ENCODE assay signal across 20 cellular contexts in the genomic region with DNA sequence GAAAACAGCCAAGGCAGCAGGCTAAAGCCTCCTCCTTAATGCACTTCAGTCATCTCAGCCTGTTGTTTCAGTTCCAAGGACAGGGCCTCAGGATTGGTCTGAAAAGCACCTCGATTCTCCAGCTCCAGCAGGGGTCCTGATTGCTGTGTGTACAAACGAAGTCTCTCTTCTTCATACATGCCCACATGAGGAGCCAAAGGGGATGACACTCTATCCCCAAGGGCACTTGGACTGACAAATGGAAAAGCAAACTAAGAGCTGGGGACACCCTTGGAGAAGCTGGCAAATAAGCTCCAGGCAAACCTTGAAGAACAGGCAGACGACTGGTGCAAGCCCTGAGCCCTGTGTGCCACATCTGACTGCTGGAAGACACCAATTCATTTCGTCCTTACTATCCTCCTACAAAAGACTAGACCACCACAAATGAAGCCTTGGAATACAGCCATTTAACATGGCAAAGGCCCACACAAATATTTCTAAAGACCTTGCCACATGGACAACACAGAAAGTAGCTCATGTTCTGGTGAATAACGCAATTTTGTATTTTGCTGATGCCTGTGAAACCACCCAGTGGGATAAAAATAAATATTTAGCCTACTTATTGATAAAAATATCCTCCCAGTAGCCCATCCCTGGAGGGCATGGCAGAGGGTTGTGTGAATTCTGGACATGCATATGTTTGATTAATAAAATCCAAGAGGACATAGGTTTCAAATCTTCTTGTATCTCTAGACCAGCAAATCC.
DNase-seq lines count a peak whose midpoint lies in the region; ATAC-seq and TF ChIP-seq lines count a peak whose summit lies in the region.
"Had no signal": no experiment of that assay in that cellular context is flagged by ENCODE, and none has a peak within 500 bp of the region (broad histone marks: within the 10 kb centered on the region; RNA-seq: fewer than 3 reads in every experiment).

No MANE protein-coding gene starts in this region.

- H3K14ac ChIP-seq in IMR-90 (replicated peaks; ENCODE audit: low read depth, low read length) = 0 out of 2 replicates have a peak overlapping the region, but pooled peaks have one; percentile 19

- no peak overlapping the region for H3K18ac ChIP-seq in IMR-90 (ENCODE audit: low read depth, low read length)

- no peak for TF ChIP-seq POLR2A in IMR-90 (IDR thresholded peaks at IDR 0.05; ENCODE audit: low read depth, low read length)
- no peak for TF ChIP-seq POLR2A in sigmoid colon (IDR thresholded peaks at IDR 0.05)

- H3K27me3 Mint-ChIP-seq in activated CD8-positive, alpha-beta T cell treated with anti-CD3 and anti-CD28 coated beads for 36 hours = no peaks in the 10 kb centered on the region
- peaks cover 3 to 5% of the 10 kb centered on the region in 2 donors for H3K27me3 Mint-ChIP-seq in stimulated activated naive B cell treated with anti-CD40 and anti-IgM and Interleukin-4, amounts not matched to agents 10 μg/mL and 1 μg/mL and 100 μg/mL, for 72 hours
- H3K27me3 Mint-ChIP-seq in activated T-cell treated with anti-CD3 and anti-CD28 coated beads, Interleukin-2, amount 50 U/mL, for 4 hours (ENCODE audit: low read depth) = peaks cover 5% of the 10 kb centered on the region

- ATAC-seq in IMR-90 (ENCODE audit: low read depth) (no peak), HG03354 (IDR thresholded peaks at IDR 0.05; ENCODE audit: poor library complexity, severe bottlenecking, unreplicated experiment) (no peak)
- no peak for ATAC-seq in activated CD8-positive, alpha-beta T cell treated with anti-CD3 and anti-CD28 coated beads for 36 hours
- ATAC-seq in stimulated activated naive B cell treated with anti-CD40 and anti-IgM and Interleukin-4, amounts not matched to agents 10 μg/mL and 1 μg/mL and 100 μg/mL, for 72 hours (replicated peaks) = no peak
- ATAC-seq in activated T-cell treated with anti-CD3 and anti-CD28 coated beads, Interleukin-2, amount 50 U/mL, for 4 hours = no peak
- ATAC-seq: activated naive CD8-positive, alpha-beta T cell treated with anti-CD3 and anti-CD28 coated beads, Interleukin-2, amount 50 U/mL, for 24 hours had no signal

- no peak overlapping the region for H4K5ac ChIP-seq in IMR-90 (ENCODE audit: low read depth, low read length)

- no peak overlapping the region for H2BK5ac ChIP-seq in IMR-90 (ENCODE audit: low read depth, low read length, poor library complexity, severe bottlenecking)

- H2AK5ac ChIP-seq in IMR-90 (ENCODE audit: low read depth, low read length) = no peak overlapping the region

- H2BK15ac ChIP-seq in IMR-90 (ENCODE audit: low read depth, low read length) = no peak overlapping the region

- H4K8ac ChIP-seq in IMR-90 (ENCODE audit: low read depth in 2 of 2, low read length in 2 of 2) = no peak overlapping the region

- H3K9me3 ChIP-seq in IMR-90 (ENCODE audit: control insufficient read depth, insufficient read depth, low read length) (no peaks in the 10 kb centered on the region), SK-N-MC (ENCODE audit: low read depth, low read length) (no peaks in the 10 kb centered on the region), liver (ENCODE audit: control insufficient read depth in 4 of 4, low read length in 3 of 4) (no peaks in the 10 kb centered on the region), sigmoid colon (no peaks in the 10 kb centered on the region)
- H3K9me3 ChIP-seq: SJCRH30 had no signal

- peaks cover 4% of the 10 kb centered on the region; the same call in 1 of the 2 replicates for H4K20me1 ChIP-seq in IMR-90 (ENCODE audit: insufficient read depth, low read length)

- 0 out of 2 replicates have a peak, but pooled peaks cover 5% of the 10 kb centered on the region for H3K9me1 ChIP-seq in IMR-90 (ENCODE audit: insufficient read depth, low read length)

- intact Hi-C loops in IMR-90 (cut with micrococcal nuclease) = no loop called here
- intact Hi-C loops in sigmoid colon (cut with DNase I) = no loop called here
- intact Hi-C loops in activated CD8-positive, alpha-beta T cell treated with anti-CD3 and anti-CD28 coated beads for 36 hours (cut with micrococcal nuclease) = no loop called here

- no peak overlapping the region for H3K27ac Mint-ChIP-seq in activated CD8-positive, alpha-beta T cell treated with anti-CD3 and anti-CD28 coated beads for 36 hours
- H3K27ac Mint-ChIP-seq in stimulated activated naive B cell treated with anti-CD40 and anti-IgM and Interleukin-4, amounts not matched to agents 10 μg/mL and 1 μg/mL and 100 μg/mL, for 72 hours = no peak overlapping the region
- H3K27ac Mint-ChIP-seq: activated naive CD8-positive, alpha-beta T cell treated with anti-CD3 and anti-CD28 coated beads, Interleukin-2, amount 50 U/mL, for 24 hours; immature natural killer cell; T-helper 1 cell treated with Interleukin-12 subunit alpha and Interleukin-12 subunit beta and Interleukin-4 antibody, amounts not matched to agents 30 μg/mL and 1 μg/mL, for 36 hours had no signal

- H3K79me1 ChIP-seq in IMR-90 (ENCODE audit: low read depth in 1 of 2, low read length in 2 of 2) = peaks cover 31 to 71% of the 10 kb centered on the region in 2 experiments

- no peak overlapping the region for H2AK9ac ChIP-seq in IMR-90 (replicated peaks; ENCODE audit: low read depth, low read length, poor library complexity)

- TF ChIP-seq RAD21 in IMR-90 (IDR thresholded peaks at IDR 0.05; ENCODE audit: low read length) = no peak
- TF ChIP-seq RAD21 in liver (IDR thresholded peaks at IDR 0.05) = peak in 1 of 2 donors; percentile 2

- no peak overlapping the region for H3K4ac ChIP-seq in IMR-90 (ENCODE audit: low read depth, low read length)

- H3K4me1 ChIP-seq in IMR-90 (ENCODE audit: control insufficient read depth, insufficient read depth, low read length) (peaks cover 5% of the 10 kb centered on the region), liver (ENCODE audit: control insufficient read depth in 4 of 4, insufficient read depth in 4 of 4, low read length in 3 of 4) (peaks cover 3 to 27% (median 15%) of the 10 kb centered on the region in 4 donors), sigmoid colon (peaks cover 0 to 61% (median 55%) of the 10 kb centered on the region in 4 donors)

- H3K9ac ChIP-seq in IMR-90 (ENCODE audit: low read depth, low read length) (no peak overlapping the region), SK-N-MC (ENCODE audit: insufficient read length) (no peak overlapping the region), liver (ENCODE audit: low read depth in 1 of 2, low read length in 2 of 2) (no peak overlapping the region)

- H3K27me3 ChIP-seq in IMR-90 (ENCODE audit: control insufficient read depth, insufficient read depth, low read length) (no peaks in the 10 kb centered on the region), liver (ENCODE audit: control insufficient read depth in 4 of 4, insufficient read depth in 4 of 4, low read length in 3 of 4) (no peaks in the 10 kb centered on the region), sigmoid colon (no peaks in the 10 kb centered on the region)
- H3K27me3 ChIP-seq: SJCRH30 had no signal

- H2BK120ac ChIP-seq in IMR-90 (ENCODE audit: low read depth, low read length) = no peak overlapping the region

- POLR2A ChIA-PET in IMR-90 (lab: Charles Lee; ENCODE audit: unreplicated experiment) = no interaction called here
- POLR2A ChIA-PET in activated CD8-positive, alpha-beta T cell treated with anti-CD3 and anti-CD28 coated beads for 36 hours (lab: Charles Lee) = no interaction called here

- H3K36me3 ChIP-seq in IMR-90 (ENCODE audit: control insufficient read depth, insufficient read depth, low read length) (no peaks in the 10 kb centered on the region), SK-N-MC (ENCODE audit: insufficient read depth, low read length) (no peaks in the 10 kb centered on the region), liver (ENCODE audit: control insufficient read depth in 4 of 4, insufficient read depth in 3 of 4, low read depth in 1 of 4, low read length in 3 of 4) (no peaks in the 10 kb centered on the region), sigmoid colon (no peaks in the 10 kb centered on the region)
- H3K36me3 ChIP-seq: SJCRH30 had no signal

- H3K4me2 ChIP-seq in IMR-90 (ENCODE audit: low read depth, low read length) = no peak overlapping the region

- H3K56ac ChIP-seq in IMR-90 (ENCODE audit: extremely low read depth, insufficient read depth, low read length) = no peak overlapping the region

- no peak for TF ChIP-seq EP300 in sigmoid colon (IDR thresholded peaks at IDR 0.05)

- CTCF ChIA-PET in IMR-90 (lab: Yijun Ruan, JAX) = interaction anchor here (0.6 to 1.2 kb wide), 3 partner anchors 8 to 61 kb away, joined by 4 to 5 read pairs (median 4); no protein-coding TSS in a partner anchor
- CTCF ChIA-PET in activated CD8-positive, alpha-beta T cell treated with anti-CD3 and anti-CD28 coated beads for 36 hours (lab: Charles Lee) = no interaction called here

- TF ChIP-seq CTCF in IMR-90 (conservative IDR thresholded peaks at IDR 0.05; ENCODE audit: low read depth, low read length) (no peak), liver (IDR thresholded peaks at IDR 0.05; ENCODE audit: low read depth, low read length, missing input control) (no peak), sigmoid colon (IDR thresholded peaks at IDR 0.05) (no peak)
- no peak for TF ChIP-seq CTCF in activated CD8-positive, alpha-beta T cell treated with anti-CD3 and anti-CD28 coated beads for 36 hours (IDR thresholded peaks at IDR 0.05)

- BruUV-seq in IMR-90 (replicated peaks; lab: Mats Ljungman, UMichigan) = no TSS peak

- H2AFZ ChIP-seq in IMR-90 (replicated peaks; ENCODE audit: low read length, poor library complexity) = no peak overlapping the region

- H3K4me1 Mint-ChIP-seq in activated CD8-positive, alpha-beta T cell treated with anti-CD3 and anti-CD28 coated beads for 36 hours (ENCODE audit: low read depth) = peaks cover 2% of the 10 kb centered on the region
- H3K4me1 Mint-ChIP-seq in stimulated activated naive B cell treated with anti-CD40 and anti-IgM and Interleukin-4, amounts not matched to agents 10 μg/mL and 1 μg/mL and 100 μg/mL, for 72 hours = peaks cover 0 to 1% of the 10 kb centered on the region in 2 donors
- H3K4me1 Mint-ChIP-seq in activated T-cell treated with anti-CD3 and anti-CD28 coated beads, Interleukin-2, amount 50 U/mL, for 4 hours (ENCODE audit: low read depth) = no peaks in the 10 kb centered on the region
- H3K4me1 Mint-ChIP-seq: immature natural killer cell had no signal

- H3K4me3 ChIP-seq in IMR-90 (ENCODE audit: insufficient read depth, low read depth, low read length) (no peak overlapping the region), SK-N-MC (no peak overlapping the region), liver (ENCODE audit: low read depth in 1 of 3, low read length in 3 of 3) (no peak overlapping the region), sigmoid colon (no peak overlapping the region)
- H3K4me3 ChIP-seq: SJCRH30 had no signal

- no peak overlapping the region for H2BK20ac ChIP-seq in IMR-90 (ENCODE audit: low read depth, low read length)

- H3K36me3 Mint-ChIP-seq in activated CD8-positive, alpha-beta T cell treated with anti-CD3 and anti-CD28 coated beads for 36 hours (ENCODE audit: low read depth) = no peaks in the 10 kb centered on the region
- no peaks in the 10 kb centered on the region for H3K36me3 Mint-ChIP-seq in stimulated activated naive B cell treated with anti-CD40 and anti-IgM and Interleukin-4, amounts not matched to agents 10 μg/mL and 1 μg/mL and 100 μg/mL, for 72 hours
- no peaks in the 10 kb centered on the region for H3K36me3 Mint-ChIP-seq in activated T-cell treated with anti-CD3 and anti-CD28 coated beads, Interleukin-2, amount 50 U/mL, for 4 hours (ENCODE audit: insufficient read depth)
- H3K36me3 Mint-ChIP-seq: immature natural killer cell had no signal

- in situ Hi-C loops in IMR-90 (cut with MboI; ENCODE audit: low sequenced_read_pairs) = no loop called here

- dilution Hi-C loops in IMR-90 (cut with HindIII; ENCODE audit: low sequenced_read_pairs, unreplicated experiment) = no loop called here

- H3K4me3 Mint-ChIP-seq in activated CD8-positive, alpha-beta T cell treated with anti-CD3 and anti-CD28 coated beads for 36 hours = no peak overlapping the region
- H3K4me3 Mint-ChIP-seq in stimulated activated naive B cell treated with anti-CD40 and anti-IgM and Interleukin-4, amounts not matched to agents 10 μg/mL and 1 μg/mL and 100 μg/mL, for 72 hours = no peak overlapping the region
- H3K4me3 Mint-ChIP-seq in activated T-cell treated with anti-CD3 and anti-CD28 coated beads, Interleukin-2, amount 50 U/mL, for 4 hours = no peak overlapping the region
- H3K4me3 Mint-ChIP-seq: activated naive CD8-positive, alpha-beta T cell treated with anti-CD3 and anti-CD28 coated beads, Interleukin-2, amount 50 U/mL, for 24 hours; immature natural killer cell; T-helper 1 cell treated with Interleukin-12 subunit alpha and Interleukin-12 subunit beta and Interleukin-4 antibody, amounts not matched to agents 30 μg/mL and 1 μg/mL, for 36 hours had no signal

- DNase-seq in IMR-90 = no peak
- no peak for DNase-seq in SK-N-MC (ENCODE audit: low read depth, low spot score)
- no peak for DNase-seq in sigmoid colon
- DNase-seq in activated CD8-positive, alpha-beta T cell treated with anti-CD3 and anti-CD28 coated beads for 36 hours = no peak
- DNase-seq in stimulated activated naive B cell treated with anti-CD40 and anti-IgM and Interleukin-4, amounts not matched to agents 10 μg/mL and 1 μg/mL and 100 μg/mL, for 72 hours = no peak
- DNase-seq in activated T-cell treated with anti-CD3 and anti-CD28 coated beads, Interleukin-2, amount 50 U/mL, for 4 hours = no peak
- DNase-seq: activated CD4-positive, alpha-beta T cell treated with anti-CD3 and anti-CD28 coated beads, Interleukin-2, amount 50 U/mL, for 1 hour; activated CD8-positive, alpha-beta memory T cell treated with anti-CD3 and anti-CD28 coated beads, Interleukin-2, amount 50 U/mL, for 48 hours; activated effector memory CD4-positive, alpha-beta T cell treated with anti-CD3 and anti-CD28 coated beads, Interleukin-2, amount 50 U/mL, for 16 hours; activated naive CD8-positive, alpha-beta T cell treated with anti-CD3 and anti-CD28 coated beads, Interleukin-2, amount 50 U/mL, for 24 hours; AML-193; EL; immature natural killer cell; Kasumi-1; occipital lobe; SJCRH30; stimulated activated CD8-positive, alpha-beta memory T cell treated with anti-CD3 and anti-CD28 coated beads, Interleukin-4, amount 100 ng/mL, for 48 hours had no signal

- no peaks in the 10 kb centered on the region for H3K9me3 Mint-ChIP-seq in activated CD8-positive, alpha-beta T cell treated with anti-CD3 and anti-CD28 coated beads for 36 hours
- no peaks in the 10 kb centered on the region for H3K9me3 Mint-ChIP-seq in stimulated activated naive B cell treated with anti-CD40 and anti-IgM and Interleukin-4, amounts not matched to agents 10 μg/mL and 1 μg/mL and 100 μg/mL, for 72 hours
- no peaks in the 10 kb centered on the region for H3K9me3 Mint-ChIP-seq in activated T-cell treated with anti-CD3 and anti-CD28 coated beads, Interleukin-2, amount 50 U/mL, for 4 hours
- H3K9me3 Mint-ChIP-seq: activated naive CD8-positive, alpha-beta T cell treated with anti-CD3 and anti-CD28 coated beads, Interleukin-2, amount 50 U/mL, for 24 hours; immature natural killer cell; T-helper 1 cell treated with Interleukin-12 subunit alpha and Interleukin-12 subunit beta and Interleukin-4 antibody, amounts not matched to agents 30 μg/mL and 1 μg/mL, for 36 hours had no signal

- no peak overlapping the region for H3K23ac ChIP-seq in IMR-90 (ENCODE audit: low read depth, low read length)

- H3K27ac ChIP-seq in IMR-90 (ENCODE audit: insufficient read depth, low read length) = no peak overlapping the region
- H3K27ac ChIP-seq in SK-N-MC = 0 out of 2 replicates have a peak overlapping the region, but pooled peaks have one; percentile 25
- peak overlapping the region; percentile 25 to 67 for H3K27ac ChIP-seq in liver (ENCODE audit: low read depth in 1 of 2, low read length in 2 of 2)
- H3K27ac ChIP-seq in sigmoid colon = peak overlapping the region in 3 of 4 donors; percentile 1 to 63 (median 63)
- H3K27ac ChIP-seq: SJCRH30 had no signal

- no peak overlapping the region for H4K91ac ChIP-seq in IMR-90 (ENCODE audit: insufficient read depth, low read depth, low read length)

- WGBS in IMR-90 (ENCODE audit: extremely low coverage in 2 of 2, insufficient read length in 1 of 2), 2 experiments = 50% methylated on average over 2 of the region's 5 CpGs; no CpG with 5 or more reads in 1 of the 2 experiments
- WGBS in liver = 41% methylated on average over 5 of the region's 5 CpGs
- WGBS in sigmoid colon, 2 donors = 66 to 75% methylated on average over 5 of the region's 5 CpGs
